ENCODE assay signal across 15 cellular contexts in genomic region chr11:116580828-116581227, GRCh38.
DNase-seq lines count a peak whose midpoint lies in the region; ATAC-seq lines count a peak whose summit lies in the region.
"Had no signal": no experiment of that assay in that cellular context is flagged by ENCODE, and none has a peak within 500 bp of the region (broad histone marks: within the 10 kb centered on the region; RNA-seq: fewer than 3 reads in every experiment).

No MANE protein-coding gene starts in this region.

- no peak overlapping the region for H3K18ac ChIP-seq in mesendoderm (ENCODE audit: low read length)

- no peak overlapping the region for H3K56ac ChIP-seq in mesendoderm (ENCODE audit: low read length)

- H3K27me3 Mint-ChIP-seq in stimulated activated naive B cell treated with anti-CD40 and anti-IgM and Interleukin-4, amounts not matched to agents 10 μg/mL and 1 μg/mL and 100 μg/mL, for 72 hours: peaks cover 49 to 73% of the 10 kb centered on the region in 2 donors

- no peak overlapping the region for H3K4me3 Mint-ChIP-seq in stimulated activated naive B cell treated with anti-CD40 and anti-IgM and Interleukin-4, amounts not matched to agents 10 μg/mL and 1 μg/mL and 100 μg/mL, for 72 hours
- H3K4me3 Mint-ChIP-seq: activated naive CD8-positive, alpha-beta T cell treated with anti-CD3 and anti-CD28 coated beads, Interleukin-2, amount 10 ng/mL, durations not matched to agents 7 days and 5 days had no signal

- H3K79me2 ChIP-seq in mesendoderm (ENCODE audit: control insufficient read depth, insufficient read depth, low read length): no peaks in the 10 kb centered on the region

- no peak overlapping the region for H3K4ac ChIP-seq in mesendoderm (ENCODE audit: low read depth, low read length)

- H3K79me1 ChIP-seq in mesendoderm (ENCODE audit: low read length): no peaks in the 10 kb centered on the region

- no peak overlapping the region for H2AK5ac ChIP-seq in mesendoderm (ENCODE audit: low read length)

- no peak for ATAC-seq in GM19395 (IDR thresholded peaks at IDR 0.05; ENCODE audit: unreplicated experiment)
- no peak for ATAC-seq in stimulated activated naive B cell treated with anti-CD40 and anti-IgM and Interleukin-4, amounts not matched to agents 10 μg/mL and 1 μg/mL and 100 μg/mL, for 72 hours (replicated peaks)
- no peak for ATAC-seq in HG02973 (IDR thresholded peaks at IDR 0.05; ENCODE audit: unreplicated experiment)
- ATAC-seq: mucosa of descending colon had no signal

- H2BK5ac ChIP-seq in mesendoderm (ENCODE audit: low read length): no peak overlapping the region

- no peak overlapping the region for H4K8ac ChIP-seq in mesendoderm (ENCODE audit: low read depth, low read length)

- no peak overlapping the region for H2BK15ac ChIP-seq in mesendoderm (replicated peaks; ENCODE audit: low read depth)

- no peaks in the 10 kb centered on the region for H3K9me3 Mint-ChIP-seq in stimulated activated naive B cell treated with anti-CD40 and anti-IgM and Interleukin-4, amounts not matched to agents 10 μg/mL and 1 μg/mL and 100 μg/mL, for 72 hours
- H3K9me3 Mint-ChIP-seq: activated naive CD8-positive, alpha-beta T cell treated with anti-CD3 and anti-CD28 coated beads, Interleukin-2, amount 10 ng/mL, durations not matched to agents 7 days and 5 days had no signal

- H3K4me2 ChIP-seq in mesendoderm (ENCODE audit: low read length): peak overlapping the region; percentile 0

- H3K36me3 Mint-ChIP-seq in stimulated activated naive B cell treated with anti-CD40 and anti-IgM and Interleukin-4, amounts not matched to agents 10 μg/mL and 1 μg/mL and 100 μg/mL, for 72 hours: no peaks in the 10 kb centered on the region
- H3K36me3 Mint-ChIP-seq: activated naive CD8-positive, alpha-beta T cell treated with anti-CD3 and anti-CD28 coated beads, Interleukin-2, amount 10 ng/mL, durations not matched to agents 7 days and 5 days had no signal

- no peak overlapping the region for H2BK120ac ChIP-seq in mesendoderm (ENCODE audit: low read depth, low read length)

- no peak overlapping the region for H3K9ac ChIP-seq in mesendoderm (ENCODE audit: low read length)

- DNase-seq in COLO668 (lab: John Stamatoyannopoulos, UW; ENCODE audit: unreplicated experiment) (peak; percentile 20), NCI-H2029 treated with DMSO at 0.1 percent for 48 hours (lab: John Stamatoyannopoulos, UW) (peak; percentile 20), cerebellum (ENCODE audit: low spot score) (peak; percentile 24), mesendoderm (peak; percentile 87)
- DNase-seq in stimulated activated naive B cell treated with anti-CD40 and anti-IgM and Interleukin-4, amounts not matched to agents 10 μg/mL and 1 μg/mL and 100 μg/mL, for 72 hours: no peak
- no peak for DNase-seq in activated effector memory CD4-positive, alpha-beta T cell treated with anti-CD3 and anti-CD28 coated beads, Interleukin-2, amount 50 U/mL, for 16 hours
- DNase-seq: activated naive CD8-positive, alpha-beta T cell treated with anti-CD3 and anti-CD28 coated beads, Interleukin-2, amount 10 ng/mL, durations not matched to agents 7 days and 5 days; AML-193; effector CD8-positive, alpha-beta T cell; mucosa of descending colon; NCI-H1092 treated with DMSO at 0.1 percent for 48 hours; uterus had no signal

- no peaks in the 10 kb centered on the region for H3K36me3 ChIP-seq in mesendoderm (ENCODE audit: control insufficient read depth, insufficient read depth, low read length)
- H3K36me3 ChIP-seq: uterus had no signal

- peaks cover 0 to 1% of the 10 kb centered on the region in 2 donors for H3K4me1 Mint-ChIP-seq in stimulated activated naive B cell treated with anti-CD40 and anti-IgM and Interleukin-4, amounts not matched to agents 10 μg/mL and 1 μg/mL and 100 μg/mL, for 72 hours
- H3K4me1 Mint-ChIP-seq: activated naive CD8-positive, alpha-beta T cell treated with anti-CD3 and anti-CD28 coated beads, Interleukin-2, amount 10 ng/mL, durations not matched to agents 7 days and 5 days had no signal

- H3K4me1 ChIP-seq in mesendoderm (ENCODE audit: control insufficient read depth, low read depth, low read length): peaks cover 8% of the 10 kb centered on the region

- H3K4me3 ChIP-seq in mesendoderm (ENCODE audit: low read length): no peak overlapping the region
- H3K4me3 ChIP-seq: mucosa of descending colon, skin epidermis, uterus had no signal

- H3K23ac ChIP-seq in mesendoderm (ENCODE audit: low read length): no peak overlapping the region

- H4K5ac ChIP-seq in mesendoderm (ENCODE audit: low read length): no peak overlapping the region

- no peak overlapping the region for H3K27ac ChIP-seq in mesendoderm (ENCODE audit: low read depth, low read length)
- H3K27ac ChIP-seq: skin epidermis, uterus had no signal

- no CpG with 5 or more reads among the region's 35 CpGs for WGBS in mesendoderm (ENCODE audit: extremely low coverage, insufficient coverage, low lambda C conversion rate)

- H3K27me3 ChIP-seq in mesendoderm (ENCODE audit: insufficient read depth, low read length, poor library complexity): peaks cover 4% of the 10 kb centered on the region

- H3K27ac Mint-ChIP-seq in stimulated activated naive B cell treated with anti-CD40 and anti-IgM and Interleukin-4, amounts not matched to agents 10 μg/mL and 1 μg/mL and 100 μg/mL, for 72 hours: no peak overlapping the region
- H3K27ac Mint-ChIP-seq: activated naive CD8-positive, alpha-beta T cell treated with anti-CD3 and anti-CD28 coated beads, Interleukin-2, amount 10 ng/mL, durations not matched to agents 7 days and 5 days had no signal

Comparison
In these comparisons a context has a peak if more than half of its experiments do, and no peak if none do; other contexts are left out.
1. DNase-seq: peak in COLO668 (single experiment), NCI-H2029 treated with DMSO at 0.1 percent for 48 hours (single experiment), cerebellum (single experiment) and mesendoderm (single experiment); none in stimulated activated naive B cell treated with anti-CD40 and anti-IgM and Interleukin-4, amounts not matched to agents 10 μg/mL and 1 μg/mL and 100 μg/mL, for 72 hours (single experiment) and activated effector memory CD4-positive, alpha-beta T cell treated with anti-CD3 and anti-CD28 coated beads, Interleukin-2, amount 50 U/mL, for 16 hours (single experiment).